Comparison of ENCODE assay signal across 1 cellular context in genomic region chr2:176246324-176246723, GRCh38.
TF ChIP-seq lines count a peak whose summit lies in the region.

No MANE protein-coding gene starts in this region.

TF ChIP-seq in H1, 55 proteins besides CTCF, POLR2A, EP300 and RAD21 (continued from another document):
- TF ChIP-seq, protein P1, sequence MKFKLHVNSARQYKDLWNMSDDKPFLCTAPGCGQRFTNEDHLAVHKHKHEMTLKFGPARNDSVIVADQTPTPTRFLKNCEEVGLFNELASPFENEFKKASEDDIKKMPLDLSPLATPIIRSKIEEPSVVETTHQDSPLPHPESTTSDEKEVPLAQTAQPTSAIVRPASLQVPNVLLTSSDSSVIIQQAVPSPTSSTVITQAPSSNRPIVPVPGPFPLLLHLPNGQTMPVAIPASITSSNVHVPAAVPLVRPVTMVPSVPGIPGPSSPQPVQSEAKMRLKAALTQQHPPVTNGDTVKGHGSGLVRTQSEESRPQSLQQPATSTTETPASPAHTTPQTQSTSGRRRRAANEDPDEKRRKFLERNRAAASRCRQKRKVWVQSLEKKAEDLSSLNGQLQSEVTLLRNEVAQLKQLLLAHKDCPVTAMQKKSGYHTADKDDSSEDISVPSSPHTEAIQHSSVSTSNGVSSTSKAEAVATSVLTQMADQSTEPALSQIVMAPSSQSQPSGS (IDR thresholded peaks at IDR 0.05; ENCODE audit: low read length): no peak
- TF ChIP-seq KDM5A (IDR thresholded peaks at IDR 0.05; ENCODE audit: low read length) (no peak), BACH1 (IDR thresholded peaks at IDR 0.05; ENCODE audit: low read length) (no peak), HDAC6 (IDR thresholded peaks at IDR 0.05; ENCODE audit: low read depth, low read length) (no peak), ASH2L (IDR thresholded peaks at IDR 0.05; ENCODE audit: low read length) (no peak), CHD1 (IDR thresholded peaks at IDR 0.05; ENCODE audit: low read depth, low read length) (no peak), PHF8 (conservative IDR thresholded peaks at IDR 0.05; ENCODE audit: low read depth, low read length) (no peak), CBX5 (IDR thresholded peaks at IDR 0.05; ENCODE audit: low read depth, low read length) (no peak), POU5F1 (IDR thresholded peaks at IDR 0.05; ENCODE audit: low read depth, low read length) (no peak), KDM4A (IDR thresholded peaks at IDR 0.05; ENCODE audit: low read depth, low read length, severe bottlenecking) (no peak), ZNF274 (IDR thresholded peaks at IDR 0.05; ENCODE audit: borderline replicate concordance, extremely low read depth, low read length) (no peak), JUN (IDR thresholded peaks at IDR 0.05; ENCODE audit: low read depth, low read length) (no peak), CBX8 (IDR thresholded peaks at IDR 0.05; ENCODE audit: borderline replicate concordance, low read depth, low read length) (no peak), KDM1A (IDR thresholded peaks at IDR 0.05; ENCODE audit: borderline replicate concordance, low read length) (no peak)
TF ChIP-seq in H1: peak in this region for 0.
